In the genomic region with DNA sequence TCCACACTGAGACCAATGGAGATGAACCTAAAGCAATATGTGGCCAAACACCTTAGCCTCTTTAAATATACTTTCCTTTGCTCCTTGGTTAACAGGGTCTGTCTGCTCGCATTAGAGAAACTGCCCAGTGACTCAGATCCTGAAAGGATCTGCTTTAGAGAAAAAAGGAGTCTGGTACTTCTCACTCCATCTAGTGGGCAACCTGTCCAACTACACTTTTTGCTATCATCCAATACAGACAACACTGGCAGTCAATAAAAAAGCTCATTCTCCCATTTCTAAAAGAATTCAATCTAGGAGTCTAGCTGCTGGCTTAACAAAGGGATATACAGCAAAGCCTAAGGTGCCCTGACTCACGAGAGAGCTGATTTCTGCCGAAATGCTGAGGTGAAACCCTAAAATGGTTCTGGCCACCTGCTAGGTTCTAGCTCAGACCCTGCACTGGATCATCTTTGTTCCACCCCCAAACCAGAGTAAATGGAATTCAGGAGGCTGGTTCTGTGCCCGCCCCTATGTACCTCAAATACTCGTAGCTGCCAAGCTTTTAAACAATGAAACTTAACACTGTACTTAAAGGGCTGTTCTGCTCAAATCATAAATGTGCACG, we compare ENCODE assay signal across 1 cellular context.
TF ChIP-seq lines count a peak whose summit lies in the region.

No MANE protein-coding gene starts in this region.

TF ChIP-seq in liver, 16 proteins besides CTCF, POLR2A, EP300 and RAD21 (continued from another document):
- TF ChIP-seq, protein P1, sequence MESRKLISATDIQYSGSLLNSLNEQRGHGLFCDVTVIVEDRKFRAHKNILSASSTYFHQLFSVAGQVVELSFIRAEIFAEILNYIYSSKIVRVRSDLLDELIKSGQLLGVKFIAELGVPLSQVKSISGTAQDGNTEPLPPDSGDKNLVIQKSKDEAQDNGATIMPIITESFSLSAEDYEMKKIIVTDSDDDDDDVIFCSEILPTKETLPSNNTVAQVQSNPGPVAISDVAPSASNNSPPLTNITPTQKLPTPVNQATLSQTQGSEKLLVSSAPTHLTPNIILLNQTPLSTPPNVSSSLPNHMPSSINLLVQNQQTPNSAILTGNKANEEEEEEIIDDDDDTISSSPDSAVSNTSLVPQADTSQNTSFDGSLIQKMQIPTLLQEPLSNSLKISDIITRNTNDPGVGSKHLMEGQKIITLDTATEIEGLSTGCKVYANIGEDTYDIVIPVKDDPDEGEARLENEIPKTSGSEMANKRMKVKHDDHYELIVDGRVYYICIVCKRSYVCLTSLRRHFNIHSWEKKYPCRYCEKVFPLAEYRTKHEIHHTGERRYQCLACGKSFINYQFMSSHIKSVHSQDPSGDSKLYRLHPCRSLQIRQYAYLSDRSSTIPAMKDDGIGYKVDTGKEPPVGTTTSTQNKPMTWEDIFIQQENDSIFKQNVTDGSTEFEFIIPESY (IDR thresholded peaks at IDR 0.05), result no peak
- no peak for TF ChIP-seq EGR1 (IDR thresholded peaks at IDR 0.05; ENCODE audit: low read depth in 2 of 2)
- no peak for TF ChIP-seq NR2F2 (IDR thresholded peaks at IDR 0.05)
- TF ChIP-seq, protein P2, sequence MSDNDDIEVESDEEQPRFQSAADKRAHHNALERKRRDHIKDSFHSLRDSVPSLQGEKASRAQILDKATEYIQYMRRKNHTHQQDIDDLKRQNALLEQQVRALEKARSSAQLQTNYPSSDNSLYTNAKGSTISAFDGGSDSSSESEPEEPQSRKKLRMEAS (IDR thresholded peaks at IDR 0.05), result no peak
- TF ChIP-seq TAF1 (conservative IDR thresholded peaks at IDR 0.05), result no peak
- TF ChIP-seq HNF4A (conservative IDR thresholded peaks at IDR 0.05), result no peak
TF ChIP-seq in liver: peak in this region for 0.
